In genomic region chr19:12293771-12294307, GRCh38 we compare ENCODE assay signal across 8 cellular contexts. TPM values are rescaled to one million over a fixed set of nuclear protein-coding genes. Genes with fewer than 3 reads are reported as not detected.
DNase-seq lines count a peak whose midpoint lies in the region; ATAC-seq and TF ChIP-seq lines count a peak whose summit lies in the region.

No MANE protein-coding gene starts in this region.

- H3K9me3 Mint-ChIP-seq in stimulated activated memory B cell treated with anti-CD40 and anti-IgM and Interleukin-4, amounts not matched to agents 10 μg/mL and 1 μg/mL and 100 μg/mL, for 72 hours, result peaks cover 3% of the 10 kb centered on the region

- peak overlapping the region; percentile 84 for H3K4me3 Mint-ChIP-seq in stimulated activated memory B cell treated with anti-CD40 and anti-IgM and Interleukin-4, amounts not matched to agents 10 μg/mL and 1 μg/mL and 100 μg/mL, for 72 hours

- DNase-seq in NCI-H1417 (lab: John Stamatoyannopoulos, UW), result peak; percentile 2 to 65 (median 47)
- no peak for DNase-seq in NCI-H1417 treated with DMSO at 0.1 percent for 48 hours (lab: John Stamatoyannopoulos, UW)
- peak; percentile 24 for DNase-seq in NCI-H526 treated with DMSO at 0.1 percent for 48 hours (lab: John Stamatoyannopoulos, UW)
- peak; percentile 82 for DNase-seq in activated CD8-positive, alpha-beta memory T cell treated with anti-CD3 and anti-CD28 coated beads, Interleukin-2, amount 50 U/mL, for 48 hours
- peak; percentile 56 to 59 for DNase-seq in erythroblast (lab: John Stamatoyannopoulos, UW)
- peak; percentile 87 for DNase-seq in mucosa of gallbladder (ENCODE audit: low spot score)

- no peak for TF ChIP-seq POLR2A in erythroblast (IDR thresholded peaks at IDR 0.05; ENCODE audit: low read length)

- H3K27me3 Mint-ChIP-seq in stimulated activated memory B cell treated with anti-CD40 and anti-IgM and Interleukin-4, amounts not matched to agents 10 μg/mL and 1 μg/mL and 100 μg/mL, for 72 hours, result no peaks in the 10 kb centered on the region

- H3K36me3 Mint-ChIP-seq in stimulated activated memory B cell treated with anti-CD40 and anti-IgM and Interleukin-4, amounts not matched to agents 10 μg/mL and 1 μg/mL and 100 μg/mL, for 72 hours, result peaks cover 20% of the 10 kb centered on the region

- H3K27ac Mint-ChIP-seq in stimulated activated memory B cell treated with anti-CD40 and anti-IgM and Interleukin-4, amounts not matched to agents 10 μg/mL and 1 μg/mL and 100 μg/mL, for 72 hours, result peak overlapping the region; percentile 95

- peak; percentile 32 for ATAC-seq in HG02610 (IDR thresholded peaks at IDR 0.05; ENCODE audit: unreplicated experiment)
- ATAC-seq in stimulated activated memory B cell treated with anti-CD40 and anti-IgM and Interleukin-4, amounts not matched to agents 10 μg/mL and 1 μg/mL and 100 μg/mL, for 72 hours, result peak; percentile 64

- H3K4me1 Mint-ChIP-seq in stimulated activated memory B cell treated with anti-CD40 and anti-IgM and Interleukin-4, amounts not matched to agents 10 μg/mL and 1 μg/mL and 100 μg/mL, for 72 hours, result peaks cover 24% of the 10 kb centered on the region

RNA-seq across cellular contexts. Expression of gene ZNF44, which starts 0.8 kb away (rescaled TPM):
- 10.6 TPM for total RNA-seq in mucosa of gallbladder

RNA-seq across cellular contexts. Expression of gene ZNF563, which starts 39.6 kb away (rescaled TPM):
- total RNA-seq in mucosa of gallbladder, result 2.9 TPM
